Comparison of ENCODE assay signal across 2 cellular contexts in the genomic region with DNA sequence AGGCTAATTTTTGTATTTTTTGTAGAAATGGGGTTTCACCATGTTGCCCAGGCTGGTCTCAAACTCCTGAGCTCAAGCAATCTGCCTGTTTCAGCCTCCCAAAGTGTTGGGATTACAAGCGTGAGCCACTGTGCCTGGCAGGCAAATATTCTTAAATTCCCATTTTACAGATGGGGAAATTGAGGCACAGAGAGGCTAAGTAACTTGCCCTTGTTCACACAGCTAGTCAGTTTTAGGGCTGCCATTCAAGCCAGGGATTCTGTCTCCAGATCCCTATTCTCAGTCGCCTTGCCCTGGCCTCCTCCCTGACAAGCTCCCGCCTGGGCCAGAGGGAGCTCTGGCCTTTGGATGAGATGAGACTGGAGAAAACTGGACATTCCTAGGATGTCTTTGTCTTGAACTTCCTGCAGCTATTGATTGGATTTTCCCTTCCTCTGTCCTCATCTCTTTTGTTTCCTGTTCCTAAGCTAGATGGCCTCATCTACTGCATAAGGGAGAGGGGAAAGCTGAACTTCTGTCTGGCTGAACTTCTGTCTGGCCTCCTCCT.
A peak's percentile ranks its signal among the peaks of the same experiment; 100 is the strongest.
TF ChIP-seq lines count a peak whose summit lies in the region.

No MANE protein-coding gene starts in this region.

TF ChIP-seq in HepG2, 621 proteins besides CTCF, POLR2A, EP300 and RAD21 (continued from another document):
- TF ChIP-seq KMT2A (CRISPR knock-in tag; IDR thresholded peaks at IDR 0.05) (no peak), BRCA1 (CRISPR knock-in tag; IDR thresholded peaks at IDR 0.05) (no peak), RORA (CRISPR knock-in tag; IDR thresholded peaks at IDR 0.05) (no peak), JUNB (CRISPR knock-in tag; IDR thresholded peaks at IDR 0.05; ENCODE audit: borderline replicate concordance) (no peak), SP1 (IDR thresholded peaks at IDR 0.05) (no peak), SP1 (CRISPR knock-in tag; IDR thresholded peaks at IDR 0.05) (no peak), CC2D1A (CRISPR knock-in tag; IDR thresholded peaks at IDR 0.05) (no peak), HOMEZ (CRISPR knock-in tag; IDR thresholded peaks at IDR 0.05; ENCODE audit: low read depth) (no peak), THAP7 (CRISPR knock-in tag; IDR thresholded peaks at IDR 0.05) (no peak), CENPT (CRISPR knock-in tag; IDR thresholded peaks at IDR 0.05; ENCODE audit: low read depth) (no peak), ZNF18 (CRISPR knock-in tag; IDR thresholded peaks at IDR 0.05; ENCODE audit: insufficient replicate concordance) (no peak), ZSCAN29 (CRISPR knock-in tag; conservative IDR thresholded peaks at IDR 0.05) (no peak), ZNF629 (CRISPR knock-in tag; conservative IDR thresholded peaks at IDR 0.05) (peak; percentile 67)
- TF ChIP-seq, protein P1, sequence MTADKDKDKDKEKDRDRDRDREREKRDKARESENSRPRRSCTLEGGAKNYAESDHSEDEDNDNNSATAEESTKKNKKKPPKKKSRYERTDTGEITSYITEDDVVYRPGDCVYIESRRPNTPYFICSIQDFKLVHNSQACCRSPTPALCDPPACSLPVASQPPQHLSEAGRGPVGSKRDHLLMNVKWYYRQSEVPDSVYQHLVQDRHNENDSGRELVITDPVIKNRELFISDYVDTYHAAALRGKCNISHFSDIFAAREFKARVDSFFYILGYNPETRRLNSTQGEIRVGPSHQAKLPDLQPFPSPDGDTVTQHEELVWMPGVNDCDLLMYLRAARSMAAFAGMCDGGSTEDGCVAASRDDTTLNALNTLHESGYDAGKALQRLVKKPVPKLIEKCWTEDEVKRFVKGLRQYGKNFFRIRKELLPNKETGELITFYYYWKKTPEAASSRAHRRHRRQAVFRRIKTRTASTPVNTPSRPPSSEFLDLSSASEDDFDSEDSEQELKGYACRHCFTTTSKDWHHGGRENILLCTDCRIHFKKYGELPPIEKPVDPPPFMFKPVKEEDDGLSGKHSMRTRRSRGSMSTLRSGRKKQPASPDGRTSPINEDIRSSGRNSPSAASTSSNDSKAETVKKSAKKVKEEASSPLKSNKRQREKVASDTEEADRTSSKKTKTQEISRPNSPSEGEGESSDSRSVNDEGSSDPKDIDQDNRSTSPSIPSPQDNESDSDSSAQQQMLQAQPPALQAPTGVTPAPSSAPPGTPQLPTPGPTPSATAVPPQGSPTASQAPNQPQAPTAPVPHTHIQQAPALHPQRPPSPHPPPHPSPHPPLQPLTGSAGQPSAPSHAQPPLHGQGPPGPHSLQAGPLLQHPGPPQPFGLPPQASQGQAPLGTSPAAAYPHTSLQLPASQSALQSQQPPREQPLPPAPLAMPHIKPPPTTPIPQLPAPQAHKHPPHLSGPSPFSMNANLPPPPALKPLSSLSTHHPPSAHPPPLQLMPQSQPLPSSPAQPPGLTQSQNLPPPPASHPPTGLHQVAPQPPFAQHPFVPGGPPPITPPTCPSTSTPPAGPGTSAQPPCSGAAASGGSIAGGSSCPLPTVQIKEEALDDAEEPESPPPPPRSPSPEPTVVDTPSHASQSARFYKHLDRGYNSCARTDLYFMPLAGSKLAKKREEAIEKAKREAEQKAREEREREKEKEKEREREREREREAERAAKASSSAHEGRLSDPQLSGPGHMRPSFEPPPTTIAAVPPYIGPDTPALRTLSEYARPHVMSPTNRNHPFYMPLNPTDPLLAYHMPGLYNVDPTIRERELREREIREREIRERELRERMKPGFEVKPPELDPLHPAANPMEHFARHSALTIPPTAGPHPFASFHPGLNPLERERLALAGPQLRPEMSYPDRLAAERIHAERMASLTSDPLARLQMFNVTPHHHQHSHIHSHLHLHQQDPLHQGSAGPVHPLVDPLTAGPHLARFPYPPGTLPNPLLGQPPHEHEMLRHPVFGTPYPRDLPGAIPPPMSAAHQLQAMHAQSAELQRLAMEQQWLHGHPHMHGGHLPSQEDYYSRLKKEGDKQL (CRISPR knock-in tag; IDR thresholded peaks at IDR 0.05; ENCODE audit: low read depth), result no peak

TF ChIP-seq in HEK293T, 16 proteins besides CTCF, POLR2A, EP300 and RAD21 (continued from another document):
- TF ChIP-seq ELF4 (IDR thresholded peaks at IDR 0.05) (no peak), FOXK2 (IDR thresholded peaks at IDR 0.05) (no peak), SUZ12 (IDR thresholded peaks at IDR 0.05) (no peak), NFRKB (IDR thresholded peaks at IDR 0.05) (no peak), BHLHE40 (IDR thresholded peaks at IDR 0.05; ENCODE audit: borderline replicate concordance) (no peak), L3MBTL2 (conservative IDR thresholded peaks at IDR 0.05) (no peak), TARDBP (IDR thresholded peaks at IDR 0.05) (no peak), ARNT (IDR thresholded peaks at IDR 0.05) (no peak), ZNF384 (IDR thresholded peaks at IDR 0.05) (no peak)
